ENCODE assay signal across 9 cellular contexts in genomic region chr9:136799079-136799853, GRCh38. TPM values are rescaled to one million over a fixed set of nuclear protein-coding genes. Genes with fewer than 3 reads are reported as not detected.
DNase-seq lines count a peak whose midpoint lies in the region; ATAC-seq, FAIRE-seq and TF ChIP-seq lines count a peak whose summit lies in the region.
"Had no signal": no experiment of that assay in that cellular context is flagged by ENCODE, and none has a peak within 500 bp of the region (broad histone marks: within the 10 kb centered on the region; RNA-seq: fewer than 3 reads in every experiment).

No MANE protein-coding gene starts in this region.

- POLR2A ChIA-PET in A673 (lab: Charles Lee; ENCODE audit: low non-redundant PET) (no interaction called here), HepG2 (lab: Yijun Ruan, JAX) (interaction anchor here (0.7 to 2.8 kb wide), 13 partner anchors 9 to 287 kb away, joined by 3 to 35 read pairs (median 5); partner anchors contain the start of genes CLIC3, ENTPD2, MAN1B1 and RABL6)

- H3K4me3 ChIP-seq in A673 (ENCODE audit: low read depth, low read length, poor library complexity, severe bottlenecking) (peak overlapping the region; percentile 55), HepG2 (replicated peaks in 1 of 3; ENCODE audit: insufficient read depth in 1 of 3, low read depth in 2 of 3, low read length in 3 of 3) (peak overlapping the region; percentile 57 to 85 (median 75))

- BruUV-seq in A673 (replicated peaks; lab: Mats Ljungman, UMichigan) (no TSS peak), HepG2 (replicated peaks; lab: Mats Ljungman, UMichigan) (no TSS peak)

- H3K4me2 ChIP-seq in HepG2 (ENCODE audit: low read depth, low read length), result peak overlapping the region; percentile 90

- no peaks in the 10 kb centered on the region for H3K9me3 ChIP-seq in A673 (ENCODE audit: low read depth, low read length, poor library complexity, severe bottlenecking)
- no peaks in the 10 kb centered on the region for H3K9me3 ChIP-seq in HepG2 (ENCODE audit: low read length)

- intact Hi-C loops in A673 (cut with micrococcal nuclease; ENCODE audit: unreplicated experiment), result no loop called here
- intact Hi-C loops in HepG2 (cut with micrococcal nuclease; ENCODE audit: unreplicated experiment), result no loop called here

- no peak overlapping the region for H3K27ac Mint-ChIP-seq in activated T-helper 17 cell treated with anti-CD3 and anti-CD28 coated beads, Interleukin-2, amount 50 U/mL, for 72 hours

- no peaks in the 10 kb centered on the region for H3K36me3 Mint-ChIP-seq in activated T-helper 17 cell treated with anti-CD3 and anti-CD28 coated beads, Interleukin-2, amount 50 U/mL, for 72 hours (ENCODE audit: low read depth)

- H3K9me3 Mint-ChIP-seq in activated T-helper 17 cell treated with anti-CD3 and anti-CD28 coated beads, Interleukin-2, amount 50 U/mL, for 72 hours, result no peaks in the 10 kb centered on the region

- DNase-seq in A673 (ENCODE audit: low spot score) (no peak), HepG2 (ENCODE audit: low spot score) (peak; percentile 80), GM19238 (ENCODE audit: insufficient read length, low spot score) (no peak), NAMALWA (ENCODE audit: low spot score) (no peak)
- DNase-seq in activated effector memory CD4-positive, alpha-beta T cell treated with Interleukin-2 at 50 U/mL for 16 hours, result no peak

- in situ Hi-C loops in HepG2 (cut with HindIII; ENCODE audit: extremely low pct_ligation_motif_present, low pct_unique_long_range_greater_than_20kb), result no loop called here

- TF ChIP-seq CTCF in A673 (conservative IDR thresholded peaks at IDR 0.05; ENCODE audit: low read depth, low read length) (no peak), HepG2 (CRISPR knock-in tag; IDR thresholded peaks at IDR 0.05) (0 out of 2 replicates have a peak, but pooled peaks have one; percentile 8)

- no peak overlapping the region for H2AFZ ChIP-seq in HepG2 (ENCODE audit: low read length)

- no peak for FAIRE-seq in HepG2 (lab: Jason Lieb, UNC)

- peaks cover 32% of the 10 kb centered on the region for H3K79me2 ChIP-seq in HepG2 (ENCODE audit: insufficient read depth, low read length)

- H3K9ac ChIP-seq in HepG2 (ENCODE audit: insufficient read depth, low read depth, low read length), result peak overlapping the region; percentile 70

- 0% methylated on average over 6 of the region's 35 CpGs for WGBS in HepG2 (ENCODE audit: low lambda C conversion rate)

- H3K27me3 ChIP-seq in A673 (replicated peaks; ENCODE audit: insufficient read depth, low read depth, low read length, poor library complexity), result no peaks in the 10 kb centered on the region
- no peaks in the 10 kb centered on the region for H3K27me3 ChIP-seq in HepG2 (ENCODE audit: control insufficient read depth in 1 of 2, insufficient read depth in 2 of 2, low read length in 2 of 2)

- CTCF ChIA-PET in A673 (lab: Charles Lee) (interaction anchor here (0.6 to 0.7 kb wide), 2 partner anchors 442 to 513 kb away, joined by 5 to 13 read pairs; partner anchors contain the start of gene TUBB4B), HepG2 (lab: Yijun Ruan, JAX; ENCODE audit: low intra/inter-chr PET ratio, low total read pairs) (no interaction called here)

- TF ChIP-seq EP300 in HepG2 (IDR thresholded peaks at IDR 0.05; ENCODE audit: low read depth in 2 of 2, low read length in 2 of 2) (peak in 1 of 2 experiments; percentile 65; a peak in 2 of 4 replicates), HepG2 (CRISPR knock-in tag; IDR thresholded peaks at IDR 0.05; ENCODE audit: borderline replicate concordance) (no peak; the same call in 1 of the 2 replicates)

- H3K36me3 ChIP-seq in A673 (ENCODE audit: insufficient read depth, low read length, poor library complexity, severe bottlenecking), result no peaks in the 10 kb centered on the region
- H3K36me3 ChIP-seq in HepG2 (replicated peaks in 1 of 2; ENCODE audit: control insufficient read depth in 1 of 2, insufficient read depth in 2 of 2, low read length in 2 of 2), result no peaks in the 10 kb centered on the region; a peak in 2 of 5 replicates

- ATAC-seq in HG03342 (IDR thresholded peaks at IDR 0.05; ENCODE audit: unreplicated experiment) (peak; percentile 10), HepG2 (peak; percentile 62), GM18868 (IDR thresholded peaks at IDR 0.05; ENCODE audit: unreplicated experiment) (no peak)
- no peak for ATAC-seq in activated T-helper 17 cell treated with anti-CD3 and anti-CD28 coated beads, Interleukin-2, amount 50 U/mL, for 72 hours (replicated peaks)

- H3K4me1 ChIP-seq in A673 (ENCODE audit: insufficient read depth, low read length, poor library complexity, severe bottlenecking) (peaks cover 22% of the 10 kb centered on the region), HepG2 (ENCODE audit: insufficient read depth, low read length) (peaks cover 75% of the 10 kb centered on the region)

- no peak; the same call in 1 of the 2 replicates for TF ChIP-seq RAD21 in HepG2 (CRISPR knock-in tag; IDR thresholded peaks at IDR 0.05)

- no peak for TF ChIP-seq POLR2A in HepG2 (IDR thresholded peaks at IDR 0.05; ENCODE audit: insufficient read depth in 1 of 2, low read depth in 2 of 2, low read length in 2 of 2)

- peak overlapping the region; percentile 61 for H3K4me3 Mint-ChIP-seq in activated T-helper 17 cell treated with anti-CD3 and anti-CD28 coated beads, Interleukin-2, amount 50 U/mL, for 72 hours

- H3K4me1 Mint-ChIP-seq in activated T-helper 17 cell treated with anti-CD3 and anti-CD28 coated beads, Interleukin-2, amount 50 U/mL, for 72 hours, result no peaks in the 10 kb centered on the region

- H3K27ac ChIP-seq in A673 (ENCODE audit: low read depth, low read length, poor library complexity, severe bottlenecking) (no peak overlapping the region), HepG2 (ENCODE audit: extremely low read length, insufficient read depth, low read length) (peak overlapping the region; percentile 84)

- H4K20me1 ChIP-seq in HepG2 (ENCODE audit: insufficient read depth, low read length), result no peaks in the 10 kb centered on the region; the same call in none of the 2 replicates

- no peaks in the 10 kb centered on the region for H3K27me3 Mint-ChIP-seq in activated T-helper 17 cell treated with anti-CD3 and anti-CD28 coated beads, Interleukin-2, amount 50 U/mL, for 72 hours

RNA-seq across cellular contexts. Expression of gene CCDC183, which starts 3.1 kb away (rescaled TPM):
- total RNA-seq in A673 (2021), result 0.46 TPM in 1 of 2 replicates, not detected in the other
- total RNA-seq in activated T-helper 17 cell treated with anti-CD3 and anti-CD28 coated beads, Interleukin-2, amount 50 U/mL, for 72 hours, result 1 to 10 TPM in 1 of 2 donors, under 1 TPM in 1; 0.41 to 2.1 TPM
- 3.0 and 5.0 TPM in 2 replicates for total RNA-seq in HepG2 (2016; rRNA removed; fragmentation: Illumina TruSeq; extraction: Trizol)
- 7.7 and 12.2 TPM in 2 replicates for total RNA-seq in HepG2 (2016; cell fraction: cytosol; rRNA removed; fragmentation: Illumina TruSeq; extraction: Trizol; ENCODE audit: low read depth)
- 2.7 and 3.9 TPM in 2 replicates for total RNA-seq in HepG2 (2016; cell fraction: insoluble cytoplasmic fraction; rRNA removed; fragmentation: Illumina TruSeq; extraction: Trizol)
- total RNA-seq in HepG2 (2016; cell fraction: membrane; rRNA removed; fragmentation: Illumina TruSeq; extraction: Trizol), result 8.1 and 14.4 TPM in 2 replicates
- total RNA-seq in HepG2 (2016; cell fraction: nucleus; rRNA removed; fragmentation: Illumina TruSeq; extraction: Trizol), result 1.6 and 3.7 TPM in 2 replicates
- polyA plus RNA-seq in HepG2 (2011; rRNA removed), result 66.4 and 91.2 TPM in 2 replicates
- polyA plus RNA-seq in HepG2 (2011; cell fraction: cytosol; rRNA removed), result 27.0 and 41.7 TPM in 2 replicates
- 838 and 949 TPM in 2 replicates for polyA plus RNA-seq in HepG2 (2011; cell fraction: nucleus; rRNA removed)
- 36.4 and 41.6 TPM in 2 replicates for polyA plus RNA-seq in HepG2 (2012)
- polyA plus RNA-seq in HepG2 (2016; cell fraction: cytosol; fragmentation: Illumina TruSeq; extraction: Trizol; ENCODE audit: low read depth), result 10.3 and 12.4 TPM in 2 replicates
- 4.0 and 6.0 TPM in 2 replicates for polyA plus RNA-seq in HepG2 (2016; cell fraction: insoluble cytoplasmic fraction; fragmentation: Illumina TruSeq; extraction: Trizol; ENCODE audit: low read depth)
- polyA plus RNA-seq in HepG2 (2016; cell fraction: membrane; fragmentation: Illumina TruSeq; extraction: Trizol; ENCODE audit: low read depth), result 10.0 and 11.0 TPM in 2 replicates
- 5.5 and 8.4 TPM in 2 replicates for polyA plus RNA-seq in HepG2 (2016; cell fraction: nucleus; fragmentation: Illumina TruSeq; extraction: Trizol; ENCODE audit: insufficient read depth, low read depth)
- 0.12 and 15.7 TPM in 2 replicates for polyA minus RNA-seq in HepG2 (2011; rRNA and poly(A)+ RNA removed; ENCODE audit: low replicate concordance)
- polyA minus RNA-seq in HepG2 (2011; cell fraction: cytosol; rRNA and poly(A)+ RNA removed), result 5.2 and 6.7 TPM in 2 replicates
- 70.7 and 83.0 TPM in 2 replicates for polyA minus RNA-seq in HepG2 (2011; cell fraction: nucleus; rRNA and poly(A)+ RNA removed)

RNA-seq across cellular contexts. Expression of gene TMEM141, which starts 8.1 kb away (rescaled TPM):
- total RNA-seq in A673 (2021) (32.7 and 39.5 TPM in 2 replicates), HepG2 (2016; rRNA removed; fragmentation: Illumina TruSeq; extraction: Trizol) (81.0 and 84.7 TPM in 2 replicates)
- 10 to 100 TPM; 30.1 to 30.7 TPM for total RNA-seq in activated T-helper 17 cell treated with anti-CD3 and anti-CD28 coated beads, Interleukin-2, amount 50 U/mL, for 72 hours
- 70.4 and 100.0 TPM in 2 replicates for total RNA-seq in HepG2 (2016; cell fraction: cytosol; rRNA removed; fragmentation: Illumina TruSeq; extraction: Trizol; ENCODE audit: low read depth)
- 80.8 and 84.7 TPM in 2 replicates for total RNA-seq in HepG2 (2016; cell fraction: insoluble cytoplasmic fraction; rRNA removed; fragmentation: Illumina TruSeq; extraction: Trizol)
- 80.1 and 91.8 TPM in 2 replicates for total RNA-seq in HepG2 (2016; cell fraction: membrane; rRNA removed; fragmentation: Illumina TruSeq; extraction: Trizol)
- total RNA-seq in HepG2 (2016; cell fraction: nucleus; rRNA removed; fragmentation: Illumina TruSeq; extraction: Trizol), result 33.1 and 42.9 TPM in 2 replicates
- 199 and 202 TPM in 2 replicates for polyA plus RNA-seq in HepG2 (2011; rRNA removed)
- 251 and 366 TPM in 2 replicates for polyA plus RNA-seq in HepG2 (2011; cell fraction: cytosol; rRNA removed)
- 166 and 175 TPM in 2 replicates for polyA plus RNA-seq in HepG2 (2011; cell fraction: nucleus; rRNA removed)
- 67.3 and 131 TPM in 2 replicates for polyA plus RNA-seq in HepG2 (2012)
- 77.4 and 109 TPM in 2 replicates for polyA plus RNA-seq in HepG2 (2016; cell fraction: cytosol; fragmentation: Illumina TruSeq; extraction: Trizol; ENCODE audit: low read depth)
- polyA plus RNA-seq in HepG2 (2016; cell fraction: insoluble cytoplasmic fraction; fragmentation: Illumina TruSeq; extraction: Trizol; ENCODE audit: low read depth), result 78.7 and 86.2 TPM in 2 replicates
- polyA plus RNA-seq in HepG2 (2016; cell fraction: membrane; fragmentation: Illumina TruSeq; extraction: Trizol; ENCODE audit: low read depth), result 77.7 and 87.6 TPM in 2 replicates
- polyA plus RNA-seq in HepG2 (2016; cell fraction: nucleus; fragmentation: Illumina TruSeq; extraction: Trizol; ENCODE audit: insufficient read depth, low read depth), result 59.2 and 68.0 TPM in 2 replicates
- 52.1 and 111 TPM in 2 replicates for polyA minus RNA-seq in HepG2 (2011; rRNA and poly(A)+ RNA removed; ENCODE audit: low replicate concordance)
- 30.4 and 35.6 TPM in 2 replicates for polyA minus RNA-seq in HepG2 (2011; cell fraction: cytosol; rRNA and poly(A)+ RNA removed)
- polyA minus RNA-seq in HepG2 (2011; cell fraction: nucleus; rRNA and poly(A)+ RNA removed), result 38.6 and 51.1 TPM in 2 replicates

RNA-seq across cellular contexts. Expression of gene RABL6, which starts 8.5 kb away (rescaled TPM):
- 208 and 210 TPM in 2 replicates for total RNA-seq in A673 (2021)
- 100 to 1,000 TPM in 1 of 2 donors, 10 to 100 TPM in 1; 51.5 to 108 TPM for total RNA-seq in activated T-helper 17 cell treated with anti-CD3 and anti-CD28 coated beads, Interleukin-2, amount 50 U/mL, for 72 hours
- 66.4 and 81.5 TPM in 2 replicates for total RNA-seq in HepG2 (2016; rRNA removed; fragmentation: Illumina TruSeq; extraction: Trizol)
- 37.0 and 38.7 TPM in 2 replicates for total RNA-seq in HepG2 (2016; cell fraction: cytosol; rRNA removed; fragmentation: Illumina TruSeq; extraction: Trizol; ENCODE audit: low read depth)
- total RNA-seq in HepG2 (2016; cell fraction: insoluble cytoplasmic fraction; rRNA removed; fragmentation: Illumina TruSeq; extraction: Trizol), result 54.7 and 84.6 TPM in 2 replicates
- 88.7 and 91.1 TPM in 2 replicates for total RNA-seq in HepG2 (2016; cell fraction: membrane; rRNA removed; fragmentation: Illumina TruSeq; extraction: Trizol)
- 50.3 and 58.9 TPM in 2 replicates for total RNA-seq in HepG2 (2016; cell fraction: nucleus; rRNA removed; fragmentation: Illumina TruSeq; extraction: Trizol)
- 125 and 139 TPM in 2 replicates for polyA plus RNA-seq in HepG2 (2011; rRNA removed)
- 72.4 and 105 TPM in 2 replicates for polyA plus RNA-seq in HepG2 (2011; cell fraction: cytosol; rRNA removed)
- 222 and 282 TPM in 2 replicates for polyA plus RNA-seq in HepG2 (2011; cell fraction: nucleus; rRNA removed)
- polyA plus RNA-seq in HepG2 (2012), result 114 and 126 TPM in 2 replicates
- 45.2 and 45.6 TPM in 2 replicates for polyA plus RNA-seq in HepG2 (2016; cell fraction: cytosol; fragmentation: Illumina TruSeq; extraction: Trizol; ENCODE audit: low read depth)
- 68.3 and 84.3 TPM in 2 replicates for polyA plus RNA-seq in HepG2 (2016; cell fraction: insoluble cytoplasmic fraction; fragmentation: Illumina TruSeq; extraction: Trizol; ENCODE audit: low read depth)
- 80.1 and 85.2 TPM in 2 replicates for polyA plus RNA-seq in HepG2 (2016; cell fraction: membrane; fragmentation: Illumina TruSeq; extraction: Trizol; ENCODE audit: low read depth)
- 135 and 137 TPM in 2 replicates for polyA plus RNA-seq in HepG2 (2016; cell fraction: nucleus; fragmentation: Illumina TruSeq; extraction: Trizol; ENCODE audit: insufficient read depth, low read depth)
- 117 and 139 TPM in 2 replicates for polyA minus RNA-seq in HepG2 (2011; rRNA and poly(A)+ RNA removed; ENCODE audit: low replicate concordance)
- 60.1 and 64.7 TPM in 2 replicates for polyA minus RNA-seq in HepG2 (2011; cell fraction: cytosol; rRNA and poly(A)+ RNA removed)
- 67.3 and 68.4 TPM in 2 replicates for polyA minus RNA-seq in HepG2 (2011; cell fraction: nucleus; rRNA and poly(A)+ RNA removed)

RNA-seq across cellular contexts. Expression of gene LCN15, which starts 34.9 kb away (rescaled TPM):
- total RNA-seq in A673 (2021), result not detected in 2 replicates
- total RNA-seq in activated T-helper 17 cell treated with anti-CD3 and anti-CD28 coated beads, Interleukin-2, amount 50 U/mL, for 72 hours, result not detected
- total RNA-seq in HepG2 (2016; rRNA removed; fragmentation: Illumina TruSeq; extraction: Trizol), result 0.29 and 1.3 TPM in 2 replicates
- total RNA-seq in HepG2 (2016; cell fraction: cytosol; rRNA removed; fragmentation: Illumina TruSeq; extraction: Trizol; ENCODE audit: low read depth), result 1.3 and 1.9 TPM in 2 replicates
- 0.55 and 1.00 TPM in 2 replicates for total RNA-seq in HepG2 (2016; cell fraction: insoluble cytoplasmic fraction; rRNA removed; fragmentation: Illumina TruSeq; extraction: Trizol)
- 0.96 and 1.5 TPM in 2 replicates for total RNA-seq in HepG2 (2016; cell fraction: membrane; rRNA removed; fragmentation: Illumina TruSeq; extraction: Trizol)
- 0.41 and 0.99 TPM in 2 replicates for total RNA-seq in HepG2 (2016; cell fraction: nucleus; rRNA removed; fragmentation: Illumina TruSeq; extraction: Trizol)
- 32.9 and 53.7 TPM in 2 replicates for polyA plus RNA-seq in HepG2 (2011; rRNA removed)
- 35.0 and 114 TPM in 2 replicates for polyA plus RNA-seq in HepG2 (2011; cell fraction: cytosol; rRNA removed)
- polyA plus RNA-seq in HepG2 (2011; cell fraction: nucleus; rRNA removed), result 18.7 and 43.2 TPM in 2 replicates
- 13.7 and 27.0 TPM in 2 replicates for polyA plus RNA-seq in HepG2 (2012)
- polyA plus RNA-seq in HepG2 (2016; cell fraction: cytosol; fragmentation: Illumina TruSeq; extraction: Trizol; ENCODE audit: low read depth), result 1.2 and 1.3 TPM in 2 replicates
- 0.36 and 0.57 TPM in 2 replicates for polyA plus RNA-seq in HepG2 (2016; cell fraction: insoluble cytoplasmic fraction; fragmentation: Illumina TruSeq; extraction: Trizol; ENCODE audit: low read depth)
- polyA plus RNA-seq in HepG2 (2016; cell fraction: membrane; fragmentation: Illumina TruSeq; extraction: Trizol; ENCODE audit: low read depth), result 0.84 and 0.88 TPM in 2 replicates
- polyA plus RNA-seq in HepG2 (2016; cell fraction: nucleus; fragmentation: Illumina TruSeq; extraction: Trizol; ENCODE audit: insufficient read depth, low read depth), result 0.93 and 1.4 TPM in 2 replicates
- polyA minus RNA-seq in HepG2 (2011; rRNA and poly(A)+ RNA removed; ENCODE audit: low replicate concordance), result 28.1 TPM in 1 of 2 replicates, not detected in the other
- 3.6 and 11.7 TPM in 2 replicates for polyA minus RNA-seq in HepG2 (2011; cell fraction: cytosol; rRNA and poly(A)+ RNA removed)
- 2.1 and 3.2 TPM in 2 replicates for polyA minus RNA-seq in HepG2 (2011; cell fraction: nucleus; rRNA and poly(A)+ RNA removed)
- total RNA-seq: myocyte had no signal

RNA-seq across cellular contexts. Expression of gene LCN8, which starts 41.2 kb away (rescaled TPM):
- total RNA-seq in A673 (2021) (not detected in 2 replicates), HepG2 (2016; rRNA removed; fragmentation: Illumina TruSeq; extraction: Trizol) (not detected in 2 replicates)
- total RNA-seq in activated T-helper 17 cell treated with anti-CD3 and anti-CD28 coated beads, Interleukin-2, amount 50 U/mL, for 72 hours, result not detected
- not detected in 2 replicates for total RNA-seq in HepG2 (2016; cell fraction: cytosol; rRNA removed; fragmentation: Illumina TruSeq; extraction: Trizol; ENCODE audit: low read depth)
- total RNA-seq in HepG2 (2016; cell fraction: insoluble cytoplasmic fraction; rRNA removed; fragmentation: Illumina TruSeq; extraction: Trizol), result not detected in 2 replicates
- total RNA-seq in HepG2 (2016; cell fraction: membrane; rRNA removed; fragmentation: Illumina TruSeq; extraction: Trizol), result not detected in 2 replicates
- total RNA-seq in HepG2 (2016; cell fraction: nucleus; rRNA removed; fragmentation: Illumina TruSeq; extraction: Trizol), result not detected in 2 replicates
- 0.15 TPM in 1 of 2 replicates, not detected in the other for polyA plus RNA-seq in HepG2 (2011; rRNA removed)
- polyA plus RNA-seq in HepG2 (2011; cell fraction: cytosol; rRNA removed), result 0.01 TPM in 1 of 2 replicates, not detected in the other
- polyA plus RNA-seq in HepG2 (2011; cell fraction: nucleus; rRNA removed), result 0.64 and 1.8 TPM in 2 replicates
- not detected in 2 replicates for polyA plus RNA-seq in HepG2 (2012)
- not detected in 2 replicates for polyA plus RNA-seq in HepG2 (2016; cell fraction: cytosol; fragmentation: Illumina TruSeq; extraction: Trizol; ENCODE audit: low read depth)
- not detected in 2 replicates for polyA plus RNA-seq in HepG2 (2016; cell fraction: insoluble cytoplasmic fraction; fragmentation: Illumina TruSeq; extraction: Trizol; ENCODE audit: low read depth)
- polyA plus RNA-seq in HepG2 (2016; cell fraction: membrane; fragmentation: Illumina TruSeq; extraction: Trizol; ENCODE audit: low read depth), result not detected in 2 replicates
- not detected in 2 replicates for polyA plus RNA-seq in HepG2 (2016; cell fraction: nucleus; fragmentation: Illumina TruSeq; extraction: Trizol; ENCODE audit: insufficient read depth, low read depth)
- not detected in 2 replicates for polyA minus RNA-seq in HepG2 (2011; rRNA and poly(A)+ RNA removed; ENCODE audit: low replicate concordance)
- polyA minus RNA-seq in HepG2 (2011; cell fraction: cytosol; rRNA and poly(A)+ RNA removed), result not detected in 2 replicates
- polyA minus RNA-seq in HepG2 (2011; cell fraction: nucleus; rRNA and poly(A)+ RNA removed), result not detected in 2 replicates

Comparison
In these comparisons a context has a peak if more than half of its experiments do, and no peak if none do; other contexts are left out.
1. ATAC-seq: peak in HG03342 (single experiment) and HepG2 (single experiment); none in activated T-helper 17 cell treated with anti-CD3 and anti-CD28 coated beads, Interleukin-2, amount 50 U/mL, for 72 hours (single experiment) and GM18868 (single experiment).